22 cellular contexts compared by ENCODE assay signal in genomic region chr20:56388882-56389281, GRCh38. TPM values are rescaled to one million over a fixed set of nuclear protein-coding genes. Genes with fewer than 3 reads are reported as not detected.
"Had no signal": no experiment of that assay in that cellular context is flagged by ENCODE, and none has a peak within 500 bp of the region (broad histone marks: within the 10 kb centered on the region; RNA-seq: fewer than 3 reads in every experiment).

No MANE protein-coding gene starts in this region.

- H3K4me1 ChIP-seq: uterus had no signal

- H3K4me3 ChIP-seq: ascending aorta, gastroesophageal sphincter, left ventricle myocardium inferior, psoas muscle, skin epidermis, suprapubic skin, transverse colon, uterus had no signal

- H3K9me2 ChIP-seq: SK-N-SH had no signal

- H3K36me3 ChIP-seq: ascending aorta, left ventricle myocardium inferior, suprapubic skin, uterus had no signal

- H3K27ac Mint-ChIP-seq: stimulated activated naive CD8-positive, alpha-beta T cell treated with anti-CD3 and anti-CD28 coated beads, Interleukin-15, amount 100 ng/mL, for 72 hours had no signal

- H3K27me3 Mint-ChIP-seq: stimulated activated naive CD8-positive, alpha-beta T cell treated with anti-CD3 and anti-CD28 coated beads, Interleukin-15, amount 100 ng/mL, for 72 hours had no signal

- H3K9me3 ChIP-seq: ascending aorta, gastroesophageal sphincter, left ventricle myocardium inferior, psoas muscle, SK-N-SH, suprapubic skin, transverse colon, uterus had no signal

- H3K27me3 ChIP-seq: ascending aorta, gastroesophageal sphincter, suprapubic skin, transverse colon, uterus had no signal

- H3K9me3 Mint-ChIP-seq: immature natural killer cell; stimulated activated naive CD8-positive, alpha-beta T cell treated with anti-CD3 and anti-CD28 coated beads, Interleukin-15, amount 100 ng/mL, for 72 hours had no signal

- H3K4me3 Mint-ChIP-seq: immature natural killer cell had no signal

- H3K27ac ChIP-seq: ascending aorta, gastroesophageal sphincter, left ventricle myocardium inferior, psoas muscle, skin epidermis, suprapubic skin, transverse colon, uterus had no signal

- DNase-seq: activated CD4-positive, CD25-positive, alpha-beta regulatory T cell treated with anti-CD3 and anti-CD28 coated beads, Interleukin-2, amount 50 U/mL, for 72 hours; activated T-cell treated with anti-CD3 and anti-CD28 coated beads, Interleukin-2, amount 50 U/mL, for 48 hours; cortex of kidney; immature natural killer cell; kidney glomerular epithelial cell; left ventricle myocardium inferior; mammary epithelial cell; psoas muscle; right cardiac atrium; SK-N-SH; stimulated activated CD4-positive, alpha-beta T cell treated with anti-CD3 and anti-CD28 coated beads, Interleukin-15, amount 100 ng/mL, for 24 hours; stimulated activated CD4-positive, alpha-beta T cell treated with anti-CD3 and anti-CD28 coated beads, Interleukin-4, amount 100 ng/mL, for 1 hour; stimulated activated naive CD8-positive, alpha-beta T cell treated with anti-CD3 and anti-CD28 coated beads, Interleukin-15, amount 100 ng/mL, for 72 hours; T-helper 1 cell; transverse colon; uterus had no signal

- H3K4me2 ChIP-seq: SK-N-SH had no signal

- ATAC-seq: esophagus mucosa; gastroesophageal sphincter; psoas muscle; right cardiac atrium; stimulated activated naive CD8-positive, alpha-beta T cell treated with anti-CD3 and anti-CD28 coated beads, Interleukin-15, amount 100 ng/mL, for 72 hours had no signal

- H3K9ac ChIP-seq: SK-N-SH had no signal

RNA-seq across cellular contexts. Expression of gene AURKA, which starts 3.1 kb away (rescaled TPM):
- total RNA-seq: ascending aorta had no signal

RNA-seq across cellular contexts. Expression of gene CASS4, which starts 23.2 kb away (rescaled TPM):
- total RNA-seq: osteocyte had no signal
- polyA plus RNA-seq: mammary epithelial cell, SK-N-SH had no signal
